Comparison of ENCODE assay signal across 8 cellular contexts in genomic region chr16:67666032-67666537, GRCh38. TPM values are rescaled to one million over a fixed set of nuclear protein-coding genes. Genes with fewer than 3 reads are reported as not detected.
DNase-seq lines count a peak whose midpoint lies in the region; ATAC-seq, FAIRE-seq and TF ChIP-seq lines count a peak whose summit lies in the region.

No MANE protein-coding gene starts in this region.

- intact Hi-C loops in CD14-positive monocyte (cut with micrococcal nuclease) (loop anchor here (2.0 to 10.0 kb wide), 9 partner anchors 51 to 419 kb away; partner anchors contain the start of genes RANBP10 (in 2 of the 2), TSNAXIP1 (in 2 of the 2), CENPT (in 1 of the 2) and CTCF (in 1 of the 2)), heart left ventricle (cut with DNase I) (loop anchor here in 8 of 10 donors (2.0 to 10.0 kb wide), 5 partner anchors 103 to 169 kb away; partner anchors contain the start of gene CTCF (in 5 of the 8))

- TF ChIP-seq CTCF in CD14-positive monocyte (IDR thresholded peaks at IDR 0.05) (no peak), WI38 (IDR thresholded peaks at IDR 0.05; ENCODE audit: low read depth, low read length) (no peak), heart left ventricle (IDR thresholded peaks at IDR 0.05) (no peak)

- peak overlapping the region; percentile 71 to 76 for H3K4me3 Mint-ChIP-seq in CD14-positive monocyte

- peak overlapping the region in 11 of 12 donors; percentile 85 to 94 (median 89) for H3K27ac ChIP-seq in heart left ventricle

- peak overlapping the region; percentile 64 for H3K4me3 ChIP-seq in WI38 (ENCODE audit: low read depth, low read length)
- peak overlapping the region; percentile 65 to 94 (median 77) for H3K4me3 ChIP-seq in heart left ventricle

- peaks cover 7 to 11% (median 10%) of the 10 kb centered on the region in 3 donors for H3K27me3 Mint-ChIP-seq in CD14-positive monocyte (ENCODE audit: low read depth in 3 of 3)

- no peak for FAIRE-seq in H54 (lab: Jason Lieb, UNC)

- H3K4me1 Mint-ChIP-seq in CD14-positive monocyte: peaks cover 36% of the 10 kb centered on the region

- H3K36me3 Mint-ChIP-seq in CD14-positive monocyte: peaks cover 8 to 9% of the 10 kb centered on the region in 2 donors

- H3K27ac Mint-ChIP-seq in CD14-positive monocyte: peak overlapping the region in 2 of 7 donors; percentile 30 to 62

- no peaks in the 10 kb centered on the region for H3K27me3 ChIP-seq in heart left ventricle

- H3K9me3 ChIP-seq in heart left ventricle: no peaks in the 10 kb centered on the region

- H3K4me1 ChIP-seq in heart left ventricle: peaks cover 4 to 36% (median 26%) of the 10 kb centered on the region in 12 donors

- H3K36me3 ChIP-seq in heart left ventricle: peaks cover 0 to 13% (median 0%) of the 10 kb centered on the region in 9 donors

- 1 to 2% (median 2%) methylated on average over 15 to 44 of the region's 44 CpGs for WGBS in heart left ventricle, 4 donors

- H3K9me3 Mint-ChIP-seq in CD14-positive monocyte: peaks cover 0 to 2% (median 0%) of the 10 kb centered on the region in 7 donors

- ATAC-seq in heart left ventricle (peak in 2 of 4 donors; percentile 3 to 15), GM21737 (IDR thresholded peaks at IDR 0.05; ENCODE audit: unreplicated experiment) (no peak), HG02763 (IDR thresholded peaks at IDR 0.05; ENCODE audit: unreplicated experiment) (no peak)

- no peak for DNase-seq in CD14-positive monocyte (ENCODE audit: low spot score)
- peak; percentile 34 for DNase-seq in HCEC 1CT
- DNase-seq in heart left ventricle: peak in 2 of 5 donors; percentile 30 to 62
- peak; percentile 72 for DNase-seq in retina
- no peak for DNase-seq in H54 (ENCODE audit: insufficient read length, low spot score)

- TF ChIP-seq POLR2A in heart left ventricle (IDR thresholded peaks at IDR 0.05) (no peak), H54 (IDR thresholded peaks at IDR 0.05; ENCODE audit: low read depth, low read length) (no peak)

RNA-seq across cellular contexts. Expression of gene ENKD1, which starts 0.5 kb away (rescaled TPM):
- polyA plus RNA-seq in CD14-positive monocyte (1 to 10 TPM in 1 of 2 donors, under 1 TPM in 1; 0.92 to 3.2 TPM), heart left ventricle (10 to 100 TPM; 11.8 to 26.9 TPM)
- 10 to 100 TPM in 4 of 9 donors, 1 to 10 TPM in 5; 7.6 to 15.6 (median 8.6) TPM for total RNA-seq in heart left ventricle

RNA-seq across cellular contexts. Expression of gene C16orf86, which starts 0.5 kb away (rescaled TPM):
- 1 to 10 TPM; 4.1 to 4.6 TPM for polyA plus RNA-seq in CD14-positive monocyte
- 10 to 100 TPM in 1 of 9 donors, 1 to 10 TPM in 8; 3.5 to 11.6 (median 4.3) TPM for total RNA-seq in heart left ventricle
- polyA plus RNA-seq in heart left ventricle: 1 to 10 TPM; 2.1 to 4.4 TPM

RNA-seq across cellular contexts. Expression of gene PARD6A, which starts 5.3 kb away (rescaled TPM):
- polyA plus RNA-seq in CD14-positive monocyte (1 to 10 TPM; 6.1 to 6.9 TPM), heart left ventricle (1 to 10 TPM; 2.7 to 7.0 TPM)
- 1 to 10 TPM; 1.7 to 5.6 (median 2.9) TPM for total RNA-seq in heart left ventricle

RNA-seq across cellular contexts. Expression of gene ACD, which starts 6.0 kb away (rescaled TPM):
- polyA plus RNA-seq in CD14-positive monocyte: 10 to 100 TPM; 11.8 to 14.9 TPM
- total RNA-seq in heart left ventricle: 10 to 100 TPM in 4 of 9 donors, 1 to 10 TPM in 5; 6.2 to 19.9 (median 9.5) TPM
- 10 to 100 TPM in 1 of 2 donors, 1 to 10 TPM in 1; 7.8 to 15.6 TPM for polyA plus RNA-seq in heart left ventricle

RNA-seq across cellular contexts. Expression of gene CARMIL2, which starts 21.1 kb away (rescaled TPM):
- polyA plus RNA-seq in CD14-positive monocyte (under 1 TPM in 1 of 2 donors, not detected in 1; 0.30 TPM), heart left ventricle (under 1 TPM; 0.21 to 0.30 TPM)
- 1 to 10 TPM in 3 of 9 donors, under 1 TPM in 4, not detected in 2; 0.27 to 1.7 (median 0.60) TPM for total RNA-seq in heart left ventricle

Comparison
In these comparisons a context has a peak if more than half of its experiments do, and no peak if none do; other contexts are left out.
1. DNase-seq: peak in HCEC 1CT (single experiment) and retina (single experiment); none in CD14-positive monocyte (single experiment) and H54 (single experiment).